22 cellular contexts compared by ENCODE assay signal in genomic region chr10:80519936-80520650, GRCh38. TPM values are rescaled to one million over a fixed set of nuclear protein-coding genes. Genes with fewer than 3 reads are reported as not detected.
DNase-seq lines count a peak whose midpoint lies in the region; ATAC-seq, FAIRE-seq and TF ChIP-seq lines count a peak whose summit lies in the region.
"Had no signal": no experiment of that assay in that cellular context is flagged by ENCODE, and none has a peak within 500 bp of the region (broad histone marks: within the 10 kb centered on the region; RNA-seq: fewer than 3 reads in every experiment).

No MANE protein-coding gene starts in this region.

- no peak for FAIRE-seq in H1 (lab: Jason Lieb, UNC)
- FAIRE-seq in D721Med (lab: Jason Lieb, UNC), result no peak
- FAIRE-seq: GM19239, H54 had no signal

- no peak overlapping the region for H3K14ac ChIP-seq in H1 (ENCODE audit: insufficient read length)

- no peak for TF ChIP-seq RAD21 in H1 (IDR thresholded peaks at IDR 0.05 in 1 of 2, conservative IDR thresholded peaks at IDR 0.05 in 1 of 2; ENCODE audit: low read depth in 2 of 2, low read length in 2 of 2)

- H3K9ac ChIP-seq in H1 (replicated peaks in 1 of 4; ENCODE audit: extremely low read depth in 1 of 4, low read depth in 3 of 4, low read length in 3 of 4), result no peak overlapping the region

- intact Hi-C loops in sigmoid colon (cut with DNase I), result no loop called here

- H2BK5ac ChIP-seq in H1 (ENCODE audit: low read depth, low read length), result no peak overlapping the region

- WGBS in H1 (ENCODE audit: extremely low coverage in 1 of 2, insufficient coverage in 1 of 2, insufficient read length in 1 of 2, insufficient replicate concordance in 2 of 2, low coverage in 1 of 2, low lambda C conversion rate in 2 of 2, missing lambda C conversion rate in 1 of 2), 2 experiments, result 93% methylated on average over 14 of the region's 14 CpGs; no CpG with 5 or more reads in 1 of the 2 experiments
- WGBS in sigmoid colon, 2 donors, result 88 to 95% methylated on average over 14 of the region's 14 CpGs

- H2BK120ac ChIP-seq in H1 (replicated peaks; ENCODE audit: low read depth, low read length), result no peak overlapping the region

- H4K20me1 ChIP-seq in H1 (replicated peaks in 1 of 2; ENCODE audit: control insufficient read depth in 1 of 2, insufficient read depth in 2 of 2, low read length in 2 of 2), result peaks cover 1 to 3% of the 10 kb centered on the region in 2 experiments

- TF ChIP-seq EP300 in H1 (IDR thresholded peaks at IDR 0.05; ENCODE audit: borderline replicate concordance in 1 of 2, low read depth in 2 of 2, low read length in 2 of 2) (no peak), sigmoid colon (IDR thresholded peaks at IDR 0.05) (no peak)

- H3K23me2 ChIP-seq in H1 (ENCODE audit: low read depth, low read length), result no peaks in the 10 kb centered on the region

- POLR2A ChIA-PET in H1 (lab: Charles Lee; ENCODE audit: partially characterized antibody), result no interaction called here

- no peak overlapping the region for H3K4me3 Mint-ChIP-seq in activated naive CD4-positive, alpha-beta T cell treated with anti-CD3 and anti-CD28 coated beads, Interleukin-2, amount 50 U/mL, for 24 hours
- H3K4me3 Mint-ChIP-seq in T-helper 17 cell (peak overlapping the region; percentile 47), mesothelial cell of epicardium (no peak overlapping the region)

- H2BK15ac ChIP-seq in H1 (ENCODE audit: low read length), result no peak overlapping the region

- H3K4ac ChIP-seq in H1 (replicated peaks; ENCODE audit: insufficient read length, low read depth, low read length), result no peak overlapping the region

- H3K36me3 ChIP-seq in H1 (ENCODE audit: control insufficient read depth in 2 of 4, insufficient read depth in 4 of 4, low read length in 3 of 4), result peaks cover 0 to 9% (median 8%) of the 10 kb centered on the region in 4 experiments; a peak in 6 of 8 replicates
- H3K36me3 ChIP-seq in sigmoid colon, result peaks cover 7 to 54% (median 31%) of the 10 kb centered on the region in 4 donors
- H3K36me3 ChIP-seq: ovary, uterus had no signal

- ATAC-seq in T-helper 17 cell, result no peak
- ATAC-seq in HG03159 (IDR thresholded peaks at IDR 0.05; ENCODE audit: unreplicated experiment), result no peak
- ATAC-seq: left colon had no signal

- no peak overlapping the region for H3K27ac ChIP-seq in H1 (ENCODE audit: low read depth, low read length)
- no peak overlapping the region for H3K27ac ChIP-seq in sigmoid colon
- H3K27ac ChIP-seq: epithelial cell of prostate, ovary, uterus had no signal

- TF ChIP-seq CTCF in H1 (IDR thresholded peaks at IDR 0.05; ENCODE audit: control extremely low read depth in 1 of 3, insufficient read depth in 1 of 3, low read depth in 1 of 3, low read length in 3 of 3), result no peak
- no peak for TF ChIP-seq CTCF in sigmoid colon (IDR thresholded peaks at IDR 0.05)
- TF ChIP-seq CTCF in D721Med (IDR thresholded peaks at IDR 0.05; ENCODE audit: insufficient read depth, missing control alignments), result no peak
- TF ChIP-seq CTCF in mesothelial cell of epicardium (IDR thresholded peaks at IDR 0.05; ENCODE audit: unreplicated experiment), result no peak

- no peaks in the 10 kb centered on the region for H3K27me3 Mint-ChIP-seq in activated naive CD4-positive, alpha-beta T cell treated with anti-CD3 and anti-CD28 coated beads, Interleukin-2, amount 50 U/mL, for 24 hours
- H3K27me3 Mint-ChIP-seq in T-helper 17 cell, result no peaks in the 10 kb centered on the region
- H3K27me3 Mint-ChIP-seq in mesothelial cell of epicardium (ENCODE audit: low read depth), result no peaks in the 10 kb centered on the region

- no peak overlapping the region for H2BK12ac ChIP-seq in H1 (ENCODE audit: low read depth, low read length)

- H3K9me3 ChIP-seq in T-helper 17 cell (ENCODE audit: control insufficient read depth, low read length, poor library complexity, severe bottlenecking) (no peaks in the 10 kb centered on the region), H1 (ENCODE audit: insufficient read depth in 2 of 2, low read depth in 1 of 2, low read length in 1 of 2) (no peaks in the 10 kb centered on the region), sigmoid colon (no peaks in the 10 kb centered on the region)
- H3K9me3 ChIP-seq: ovary, uterus had no signal

- H3K4me3 ChIP-seq in H1 (ENCODE audit: extremely low read depth in 1 of 4, insufficient read depth in 2 of 4, low read depth in 3 of 4, low read length in 4 of 4), result no peak overlapping the region
- H3K4me3 ChIP-seq in sigmoid colon, result no peak overlapping the region
- H3K4me3 ChIP-seq: ovary, uterus had no signal

- peak overlapping the region; percentile 90 for H3K27ac Mint-ChIP-seq in activated naive CD4-positive, alpha-beta T cell treated with anti-CD3 and anti-CD28 coated beads, Interleukin-2, amount 50 U/mL, for 24 hours
- H3K27ac Mint-ChIP-seq in T-helper 17 cell (peak overlapping the region; percentile 57), mesothelial cell of epicardium (no peak overlapping the region)

- H3K9me3 Mint-ChIP-seq in activated naive CD4-positive, alpha-beta T cell treated with anti-CD3 and anti-CD28 coated beads, Interleukin-2, amount 50 U/mL, for 24 hours, result no peaks in the 10 kb centered on the region
- H3K9me3 Mint-ChIP-seq in mesothelial cell of epicardium, result no peaks in the 10 kb centered on the region

- CTCF ChIA-PET in H1 (lab: Charles Lee; ENCODE audit: partially characterized antibody), result interaction anchor here (0.6 to 3.0 kb wide), 4 partner anchors 15 to 140 kb away, joined by 3 to 22 read pairs (median 3); no protein-coding TSS in a partner anchor

- no peak overlapping the region for H2BK20ac ChIP-seq in H1 (ENCODE audit: low read length)

- no peak overlapping the region; the same call in 1 of the 2 replicates for H4K8ac ChIP-seq in H1 (ENCODE audit: extremely low read depth, insufficient read depth, low read length)

- H3K4me1 Mint-ChIP-seq in activated naive CD4-positive, alpha-beta T cell treated with anti-CD3 and anti-CD28 coated beads, Interleukin-2, amount 50 U/mL, for 24 hours, result peaks cover 39% of the 10 kb centered on the region
- peaks cover 19% of the 10 kb centered on the region for H3K4me1 Mint-ChIP-seq in T-helper 17 cell
- no peaks in the 10 kb centered on the region for H3K4me1 Mint-ChIP-seq in mesothelial cell of epicardium

- DNase-seq in activated naive CD4-positive, alpha-beta T cell treated with anti-CD3 and anti-CD28 coated beads, Interleukin-2, amount 50 U/mL, for 16 hours, result no peak
- no peak for DNase-seq in T-helper 17 cell
- no peak for DNase-seq in H1 (ENCODE audit: low read depth in 1 of 2, low spot score in 2 of 2)
- peak; percentile 56 for DNase-seq in sigmoid colon
- DNase-seq in D721Med (ENCODE audit: insufficient read length, low spot score), result no peak
- no peak for DNase-seq in mesothelial cell of epicardium (ENCODE audit: low spot score in 2 of 2, unreplicated experiment in 2 of 2)
- DNase-seq: activated CD8-positive, alpha-beta memory T cell treated with anti-CD3 and anti-CD28 coated beads for 24 hours; foreskin melanocyte; Kasumi-1; NCI-H1105 treated with DMSO at 0.1 percent for 48 hours; NCI-H2107; ovary; SHP77 treated with DMSO at 0.1 percent for 48 hours; stimulated activated CD4-positive, alpha-beta T cell treated with anti-CD3 and anti-CD28 coated beads, Interleukin-1b, Interleukin-23, amount 100 ng/mL, for 48 hours; uterus had no signal

- H3K56ac ChIP-seq in H1 (replicated peaks; ENCODE audit: insufficient read length, low read depth, low read length), result no peak overlapping the region

- H3K4me1 ChIP-seq in H1 (replicated peaks in 1 of 4; ENCODE audit: control insufficient read depth in 3 of 4, insufficient read depth in 4 of 4, low read length in 3 of 4), result peaks cover 0 to 2% (median 0%) of the 10 kb centered on the region in 4 experiments; a peak in 3 of 7 replicates
- H3K4me1 ChIP-seq in sigmoid colon, result no peaks in the 10 kb centered on the region
- H3K4me1 ChIP-seq: uterus had no signal

- no peak overlapping the region for H2AFZ ChIP-seq in H1 (ENCODE audit: low read length)

- no peaks in the 10 kb centered on the region for H3K27me3 ChIP-seq in H1 (replicated peaks in 1 of 4; ENCODE audit: control insufficient read depth in 3 of 4, extremely low read depth in 1 of 4, insufficient read depth in 3 of 4, low read length in 3 of 4)
- no peaks in the 10 kb centered on the region for H3K27me3 ChIP-seq in sigmoid colon
- H3K27me3 ChIP-seq: ovary, uterus had no signal

- H3K79me1 ChIP-seq in H1 (ENCODE audit: low read depth, low read length), result no peaks in the 10 kb centered on the region

- no peak overlapping the region for H4K5ac ChIP-seq in H1 (ENCODE audit: insufficient read length, low read depth, low read length)

- H3K79me2 ChIP-seq in H1 (ENCODE audit: control insufficient read depth in 1 of 2, insufficient read depth in 2 of 2, low read length in 2 of 2), result no peaks in the 10 kb centered on the region

- H3K4me2 ChIP-seq in H1 (ENCODE audit: insufficient read depth in 1 of 2, low read depth in 2 of 2, low read length in 2 of 2), result no peak overlapping the region

- H4K91ac ChIP-seq in H1 (replicated peaks; ENCODE audit: insufficient read length, low read length), result no peak overlapping the region

- no peak overlapping the region for H3K18ac ChIP-seq in H1 (ENCODE audit: extremely low read depth, low read length)

- peaks cover 7% of the 10 kb centered on the region for H3K36me3 Mint-ChIP-seq in activated naive CD4-positive, alpha-beta T cell treated with anti-CD3 and anti-CD28 coated beads, Interleukin-2, amount 50 U/mL, for 24 hours
- H3K36me3 Mint-ChIP-seq in T-helper 17 cell (ENCODE audit: low read depth) (peaks cover 7% of the 10 kb centered on the region), mesothelial cell of epicardium (peaks cover 19% of the 10 kb centered on the region)

- no peak for TF ChIP-seq POLR2A in H1 (IDR thresholded peaks at IDR 0.05; ENCODE audit: control extremely low read depth in 1 of 2, low read depth in 2 of 2, low read length in 2 of 2)
- no peak for TF ChIP-seq POLR2A in sigmoid colon (IDR thresholded peaks at IDR 0.05)

- H3K23ac ChIP-seq in H1 (ENCODE audit: insufficient read length), result no peak overlapping the region

- no peak overlapping the region for H2AK5ac ChIP-seq in H1 (ENCODE audit: low read depth, low read length)

TF ChIP-seq in H1, 55 proteins besides CTCF, POLR2A, EP300 and RAD21 (continues in another document):
- no peak for TF ChIP-seq BCL11A (IDR thresholded peaks at IDR 0.05; ENCODE audit: low read depth in 2 of 2, low read length in 2 of 2)

RNA-seq across cellular contexts. Expression of gene SH2D4B, which starts 17.6 kb away (rescaled TPM):
- under 1 TPM; 0.18 to 0.30 TPM for total RNA-seq in T-helper 17 cell
- total RNA-seq in H1 (2021; fragmentation: NEBNext Ultra II Directional; extraction: Animal tissue kit (Norgen Biotek cat#: 25700)), result 0.10 and 0.13 TPM in 2 replicates
- 0.06 TPM in 1 of 2 replicates, not detected in the other for polyA plus RNA-seq in H1 (2011; rRNA removed)
- 0.04 TPM for polyA plus RNA-seq in H1 (2011; cell fraction: cytosol; rRNA removed)
- polyA plus RNA-seq in H1 (2011; cell fraction: nucleus; rRNA removed), result not detected
- polyA plus RNA-seq in H1 (2012, experiment 1 of 2), result 0.09 to 0.12 TPM in 2 of 4 replicates, not detected in the others
- not detected for polyA plus RNA-seq in H1 (2012, experiment 2 of 2)
- 0.04 TPM for polyA plus RNA-seq in H1 (2013, experiment 1 of 2)
- polyA plus RNA-seq in H1 (2013, experiment 2 of 2), result 0.02 TPM
- polyA minus RNA-seq in H1 (2011; rRNA and poly(A)+ RNA removed), result 0.09 TPM in 1 of 2 replicates, not detected in the other
- not detected for polyA minus RNA-seq in H1 (2011; cell fraction: cytosol; rRNA and poly(A)+ RNA removed)
- not detected for polyA minus RNA-seq in H1 (2011; cell fraction: nucleus; rRNA and poly(A)+ RNA removed)
- under 1 TPM in 1 of 4 donors, not detected in 3; 0.33 TPM for total RNA-seq in sigmoid colon
- under 1 TPM in 1 of 3 donors, not detected in 2; 0.06 TPM for polyA plus RNA-seq in sigmoid colon
- total RNA-seq in mesothelial cell of epicardium, result 0.27 to 0.29 TPM (median 0.27 TPM) in 3 replicates
- total RNA-seq: left colon, mucosa of gallbladder had no signal
